Comparison of ENCODE assay signal across 1 cellular context in the genomic region with DNA sequence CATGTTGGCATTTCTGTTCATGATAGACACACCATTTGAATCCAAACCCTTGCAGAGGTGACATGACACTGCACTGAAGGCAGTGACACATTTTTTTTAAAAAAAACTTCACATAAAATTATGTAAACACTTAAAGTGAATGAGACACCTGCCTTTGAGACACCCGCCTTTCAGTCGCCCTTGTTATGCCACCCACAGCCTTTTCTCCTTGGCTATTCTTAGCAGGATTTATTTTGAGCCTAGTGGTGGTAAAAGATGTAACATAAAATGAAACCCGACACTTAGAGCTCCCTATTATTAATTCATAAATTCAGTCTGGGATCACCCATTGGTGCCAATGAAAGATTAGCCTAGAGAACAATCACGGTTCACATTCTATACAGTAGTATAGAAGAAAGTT.
TF ChIP-seq lines count a peak whose summit lies in the region.

No MANE protein-coding gene starts in this region.

TF ChIP-seq in H1, 55 proteins besides CTCF, POLR2A, EP300 and RAD21:
- no peak for TF ChIP-seq BRCA1 (IDR thresholded peaks at IDR 0.05; ENCODE audit: low read depth, low read length)
- no peak for TF ChIP-seq RBBP5 (IDR thresholded peaks at IDR 0.05; ENCODE audit: borderline replicate concordance, low read depth, low read length)
- no peak for TF ChIP-seq TAF7 (optimal IDR thresholded peaks at IDR 0.05; ENCODE audit: borderline replicate concordance, low read depth, low read length)
- no peak for TF ChIP-seq EZH2 (IDR thresholded peaks at IDR 0.05; ENCODE audit: low read depth, low read length, severe bottlenecking)
- TF ChIP-seq BACH1 (IDR thresholded peaks at IDR 0.05; ENCODE audit: low read length) = no peak
- no peak for TF ChIP-seq CBX5 (IDR thresholded peaks at IDR 0.05; ENCODE audit: low read depth, low read length)
- no peak for TF ChIP-seq SP2 (IDR thresholded peaks at IDR 0.05; ENCODE audit: low read length)
- TF ChIP-seq TEAD4 (IDR thresholded peaks at IDR 0.05; ENCODE audit: low read depth, low read length) = no peak
- TF ChIP-seq HDAC2 (IDR thresholded peaks at IDR 0.05; ENCODE audit: borderline replicate concordance in 1 of 2, low read depth in 2 of 2, low read length in 2 of 2) = no peak
- no peak for TF ChIP-seq SP4 (IDR thresholded peaks at IDR 0.05; ENCODE audit: low read length)
- TF ChIP-seq SRF (IDR thresholded peaks at IDR 0.05; ENCODE audit: low read depth, low read length) = no peak
